In the genomic region with DNA sequence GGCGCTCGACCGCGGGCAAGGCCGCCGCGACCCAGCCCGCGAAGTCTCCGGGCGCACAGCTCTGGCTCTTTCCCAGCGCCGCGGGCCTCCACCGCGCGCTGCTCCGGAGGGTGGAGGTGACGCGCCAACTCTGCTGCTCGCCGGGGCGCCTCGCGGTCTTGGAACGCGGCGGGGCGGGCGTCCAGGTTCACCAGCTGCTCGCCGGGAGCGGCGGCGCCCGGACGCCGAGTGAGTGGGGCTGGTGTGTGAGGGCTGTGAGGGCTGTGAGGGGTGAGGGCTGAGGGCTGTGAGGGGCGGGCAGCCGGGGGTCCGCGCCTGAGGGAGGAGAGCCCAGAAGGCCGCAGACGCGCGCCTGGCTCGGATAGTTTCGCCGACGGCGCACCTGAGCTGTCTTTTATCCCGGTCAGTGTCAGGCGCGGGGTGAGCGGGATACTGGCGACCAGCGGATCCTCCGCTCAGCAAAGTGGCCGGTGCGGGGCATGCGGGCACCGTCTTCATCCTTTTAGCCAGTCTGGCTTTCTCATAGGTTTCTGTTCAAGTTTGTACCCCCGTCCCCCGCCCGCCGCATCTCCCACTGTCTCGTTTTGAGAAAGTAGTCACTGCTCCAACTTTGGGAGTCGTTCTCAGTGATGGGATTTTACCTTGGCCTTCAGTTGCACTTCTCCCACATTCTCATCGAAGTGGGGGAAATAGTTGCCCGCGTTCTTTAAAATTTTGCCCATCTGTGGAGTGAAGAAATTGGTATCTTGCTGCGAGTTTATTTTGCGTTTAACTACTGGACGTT, we compare ENCODE assay signal across 8 cellular contexts. TPM values are rescaled to one million over a fixed set of nuclear protein-coding genes. Genes with fewer than 3 reads are reported as not detected.
DNase-seq lines count a peak whose midpoint lies in the region; ATAC-seq and TF ChIP-seq lines count a peak whose summit lies in the region.

No MANE protein-coding gene starts in this region.

- H4K20me1 ChIP-seq in GM23248 (ENCODE audit: insufficient read depth), result no peaks in the 10 kb centered on the region

- H3K27me3 Mint-ChIP-seq in activated naive CD4-positive, alpha-beta T cell treated with anti-CD3 and anti-CD28 coated beads for 36 hours (ENCODE audit: low read depth), result no peaks in the 10 kb centered on the region

- H3K27ac ChIP-seq in GM23248 (no peak overlapping the region), psoas muscle (peak overlapping the region; percentile 60)

- TF ChIP-seq CTCF in GM12865 (IDR thresholded peaks at IDR 0.05; ENCODE audit: insufficient read depth, low read depth, low read length, missing control alignments) (no peak), psoas muscle (IDR thresholded peaks at IDR 0.05) (no peak)

- peak; percentile 76 for ATAC-seq in left ventricle myocardium superior
- peak; percentile 73 to 76 (median 74) for ATAC-seq in psoas muscle

- peak overlapping the region; percentile 80 for H2AFZ ChIP-seq in GM23248

- peak overlapping the region; percentile 74 for H3K4me2 ChIP-seq in GM23248 (ENCODE audit: unreplicated experiment)

- H3K79me2 ChIP-seq in GM23248 (ENCODE audit: insufficient read depth), result no peaks in the 10 kb centered on the region

- H3K4me1 Mint-ChIP-seq in activated naive CD4-positive, alpha-beta T cell treated with anti-CD3 and anti-CD28 coated beads for 36 hours (ENCODE audit: low read depth), result peaks cover 5% of the 10 kb centered on the region

- no peaks in the 10 kb centered on the region for H3K4me1 ChIP-seq in GM23248 (ENCODE audit: insufficient read depth)
- no peaks in the 10 kb centered on the region for H3K4me1 ChIP-seq in psoas muscle

- H3K36me3 ChIP-seq in GM23248 (ENCODE audit: low read depth) (no peaks in the 10 kb centered on the region), psoas muscle (ENCODE audit: insufficient read depth in 1 of 2, low read depth in 1 of 2) (no peaks in the 10 kb centered on the region)

- CTCF ChIA-PET in activated naive CD4-positive, alpha-beta T cell treated with anti-CD3 and anti-CD28 coated beads for 36 hours (lab: Charles Lee), result interaction anchor here (0.9 to 2.3 kb wide), 8 partner anchors 13 to 646 kb away, joined by 3 to 11 read pairs (median 4); a partner anchor contains a TSS

- H3K4me3 ChIP-seq in GM12865 (ENCODE audit: low read depth, low read length), result peak overlapping the region; percentile 97
- H3K4me3 ChIP-seq in GM23248, result peak overlapping the region; percentile 78
- peak overlapping the region; percentile 82 for H3K4me3 ChIP-seq in psoas muscle

- peaks cover 7% of the 10 kb centered on the region for H3K36me3 Mint-ChIP-seq in activated naive CD4-positive, alpha-beta T cell treated with anti-CD3 and anti-CD28 coated beads for 36 hours (ENCODE audit: low read depth)

- H3K27me3 ChIP-seq in GM23248 (replicated peaks; ENCODE audit: insufficient read depth) (peaks cover 12% of the 10 kb centered on the region; the same call in 1 of the 2 replicates), psoas muscle (ENCODE audit: insufficient read depth in 3 of 3, low read length in 2 of 3) (no peaks in the 10 kb centered on the region)

- peak; percentile 43 for DNase-seq in GM12865 (ENCODE audit: low read depth)
- DNase-seq in GM23248, result peak; percentile 65
- DNase-seq in M059J (ENCODE audit: low read depth), result peak; percentile 52
- DNase-seq in activated naive CD4-positive, alpha-beta T cell treated with anti-CD3 and anti-CD28 coated beads for 36 hours, result peak; percentile 47
- peak; percentile 72 for DNase-seq in left ventricle myocardium superior
- peak; percentile 57 to 67 for DNase-seq in psoas muscle
- DNase-seq in MV-4-11 (lab: John Stamatoyannopoulos, UW), result no peak
- no peak for DNase-seq in NCI-H446 (lab: John Stamatoyannopoulos, UW)

- H3K9me3 ChIP-seq in GM23248 (ENCODE audit: low read depth) (no peaks in the 10 kb centered on the region), psoas muscle (no peaks in the 10 kb centered on the region)

- H3F3A ChIP-seq in GM23248 (ENCODE audit: insufficient read depth), result no peaks in the 10 kb centered on the region; the same call in 1 of the 2 replicates

- H3K9me3 Mint-ChIP-seq in activated naive CD4-positive, alpha-beta T cell treated with anti-CD3 and anti-CD28 coated beads for 36 hours, result no peaks in the 10 kb centered on the region

- no peaks in the 10 kb centered on the region for H3K9me2 ChIP-seq in GM23248 (ENCODE audit: insufficient read depth)

- H3K27ac Mint-ChIP-seq in activated naive CD4-positive, alpha-beta T cell treated with anti-CD3 and anti-CD28 coated beads for 36 hours, result peak overlapping the region; percentile 46

- 7 to 9% methylated on average over 46 to 53 of the region's 74 CpGs for WGBS in GM23248 (ENCODE audit: low coverage in 1 of 2, low lambda C conversion rate in 2 of 2, missing lambda C conversion rate in 2 of 2), 2 experiments
- 4 to 7% (median 5%) methylated on average over 59 to 74 of the region's 74 CpGs for WGBS in psoas muscle, 3 donors

- peak overlapping the region; percentile 98 for H3K4me3 Mint-ChIP-seq in activated naive CD4-positive, alpha-beta T cell treated with anti-CD3 and anti-CD28 coated beads for 36 hours

- intact Hi-C loops in activated naive CD4-positive, alpha-beta T cell treated with anti-CD3 and anti-CD28 coated beads for 36 hours (cut with micrococcal nuclease), result loop anchor here (1.0 to 10.0 kb wide), 9 partner anchors 9 to 1035 kb away; a partner anchor contains a TSS
- intact Hi-C loops in left ventricle myocardium superior (cut with micrococcal nuclease), result no loop called here
- intact Hi-C loops in psoas muscle (cut with DNase I), result loop anchor here (2.0 to 5.0 kb wide), 3 partner anchors 79 to 240 kb away; a partner anchor contains a TSS

- in situ Hi-C loops in GM23248 (cut with MboI), result no loop called here

- H3K9ac ChIP-seq in GM23248, result peak overlapping the region; percentile 33; the same call in 1 of the 2 replicates

RNA-seq across cellular contexts. Expression of a gene that starts 0.6 kb away (rescaled TPM):
- 0.32 TPM in 1 of 2 replicates, not detected in the other for total RNA-seq in GM23248 (2014; rRNA removed; shearing (Covaris generic))
- 0.10 TPM in 2 replicates for polyA plus RNA-seq in GM23248 (2016; fragmentation: Nextera tagmentation; extraction: Ambion mirVana)
- 44.4 and 59.8 TPM in 2 replicates for total RNA-seq in M059J (2014; rRNA removed; shearing (Covaris generic))
- total RNA-seq in activated naive CD4-positive, alpha-beta T cell treated with anti-CD3 and anti-CD28 coated beads for 36 hours, result 10 to 100 TPM; 38.8 to 39.5 TPM
- 2.0 TPM for total RNA-seq in left ventricle myocardium superior
- 1 to 10 TPM in 2 of 4 donors, under 1 TPM in 2; 0.42 to 2.8 (median 1.3) TPM for total RNA-seq in psoas muscle
- polyA plus RNA-seq in psoas muscle, result under 1 TPM; 0.51 to 0.79 (median 0.69) TPM

Comparison
In these comparisons a context has a peak if more than half of its experiments do, and no peak if none do; other contexts are left out.
1. DNase-seq: peak in GM12865 (single experiment), GM23248 (single experiment), M059J (single experiment), activated naive CD4-positive, alpha-beta T cell treated with anti-CD3 and anti-CD28 coated beads for 36 hours (single experiment), left ventricle myocardium superior (single experiment) and psoas muscle (2 of 2); none in MV-4-11 (single experiment) and NCI-H446 (0 of 2).
2. RNA of a gene that starts 0.6 kb away (total RNA-seq): 44.4 to 59.8 TPM in M059J and 38.8 to 39.5 TPM in activated naive CD4-positive, alpha-beta T cell treated with anti-CD3 and anti-CD28 coated beads for 36 hours; 2.0 TPM in left ventricle myocardium superior (single experiment), 0.42 to 2.8 TPM in psoas muscle and 0.32 TPM in GM23248; every median in the first group is over 10 times any median in the second.
3. Peak in every context shown above with its lines, with median percentiles within 50 percentile points of each other: H3K4me3 ChIP-seq.